In genomic region chr16:1606774-1607173, GRCh38 we compare ENCODE assay signal across 20 cellular contexts. TPM values are rescaled to one million over a fixed set of nuclear protein-coding genes. Genes with fewer than 3 reads are reported as not detected.
DNase-seq lines count a peak whose midpoint lies in the region; ATAC-seq, FAIRE-seq and TF ChIP-seq lines count a peak whose summit lies in the region.
"Had no signal": no experiment of that assay in that cellular context is flagged by ENCODE, and none has a peak within 500 bp of the region (broad histone marks: within the 10 kb centered on the region; RNA-seq: fewer than 3 reads in every experiment).

No MANE protein-coding gene starts in this region.

- H3K9me3 Mint-ChIP-seq in neural crest cell, result peaks cover 1% of the 10 kb centered on the region
- H3K9me3 Mint-ChIP-seq in naive thymus-derived CD4-positive, alpha-beta T cell, result peaks cover 0 to 3% (median 1%) of the 10 kb centered on the region in 11 donors
- H3K9me3 Mint-ChIP-seq: HFFc6 had no signal

- H3K9me3 ChIP-seq in naive thymus-derived CD4-positive, alpha-beta T cell (ENCODE audit: control insufficient read depth in 2 of 3, low read length in 3 of 3), result peaks cover 0 to 8% (median 0%) of the 10 kb centered on the region in 3 experiments

- no peaks in the 10 kb centered on the region for H3K27me3 Mint-ChIP-seq in neural crest cell (ENCODE audit: low read depth)
- H3K27me3 Mint-ChIP-seq in naive thymus-derived CD4-positive, alpha-beta T cell, result no peaks in the 10 kb centered on the region

- intact Hi-C loops in naive thymus-derived CD4-positive, alpha-beta T cell (cut with micrococcal nuclease), result no loop called here

- H3K4me3 ChIP-seq in bronchial epithelial cell (ENCODE audit: low read depth, low read length), result no peak overlapping the region
- no peak overlapping the region for H3K4me3 ChIP-seq in naive thymus-derived CD4-positive, alpha-beta T cell (ENCODE audit: low read length)
- H3K4me3 ChIP-seq: HAP-1 had no signal

- H3K4me1 Mint-ChIP-seq in neural crest cell, result peaks cover 13% of the 10 kb centered on the region
- H3K4me1 Mint-ChIP-seq in naive thymus-derived CD4-positive, alpha-beta T cell, result peaks cover 0 to 11% (median 7%) of the 10 kb centered on the region in 7 donors

- H3K27ac Mint-ChIP-seq in neural crest cell (ENCODE audit: unreplicated experiment), result no peak overlapping the region
- H3K27ac Mint-ChIP-seq in naive thymus-derived CD4-positive, alpha-beta T cell, result peak overlapping the region in 1 of 9 donors; percentile 4
- H3K27ac Mint-ChIP-seq: CD8-positive, alpha-beta T cell; HFFc6 had no signal

- TF ChIP-seq CTCF in RWPE1 (conservative IDR thresholded peaks at IDR 0.05; ENCODE audit: low read depth) (no peak), bronchial epithelial cell (IDR thresholded peaks at IDR 0.05; ENCODE audit: insufficient read depth, low read length, severe bottlenecking) (no peak), neural crest cell (conservative IDR thresholded peaks at IDR 0.05) (no peak)

- DNase-seq in RWPE1 (ENCODE audit: low spot score) (no peak), bronchial epithelial cell (ENCODE audit: low read depth) (no peak), neural crest cell (ENCODE audit: low read depth, low spot score) (no peak), NCI-H226 (no peak), GM19238 (ENCODE audit: insufficient read length, low spot score) (no peak)
- DNase-seq in naive thymus-derived CD4-positive, alpha-beta T cell, result no peak
- DNase-seq: CD8-positive, alpha-beta T cell; COR-L47; DMS153; DMS79 treated with DMSO at 0.1 percent for 48 hours; EL; GOT3; HFFc6; IMR-90; KBM-7 had no signal

- POLR2A ChIA-PET in RWPE1 (lab: Yijun Ruan, JAX; ENCODE audit: low non-redundant PET), result no interaction called here
- POLR2A ChIA-PET in naive thymus-derived CD4-positive, alpha-beta T cell (lab: Charles Lee), result no interaction called here

- H3K36me3 Mint-ChIP-seq in neural crest cell (ENCODE audit: low read depth), result peaks cover 4% of the 10 kb centered on the region
- peaks cover 0 to 2% (median 0%) of the 10 kb centered on the region in 5 donors for H3K36me3 Mint-ChIP-seq in naive thymus-derived CD4-positive, alpha-beta T cell

- FAIRE-seq in bronchial epithelial cell (lab: Jason Lieb, UNC), result peak; percentile 92
- FAIRE-seq: D721Med, G401.6 had no signal

- peaks cover 6% of the 10 kb centered on the region for H3K36me3 ChIP-seq in bronchial epithelial cell (ENCODE audit: control insufficient read depth, insufficient read depth, low read length)
- no peaks in the 10 kb centered on the region for H3K36me3 ChIP-seq in naive thymus-derived CD4-positive, alpha-beta T cell (ENCODE audit: control insufficient read depth in 2 of 3, insufficient read depth in 3 of 3, low read length in 3 of 3)

- no peak for ATAC-seq in GM19324 (IDR thresholded peaks at IDR 0.05; ENCODE audit: low FRiP score, unreplicated experiment)
- ATAC-seq in naive thymus-derived CD4-positive, alpha-beta T cell, result no peak
- ATAC-seq: CD8-positive, alpha-beta T cell had no signal

- H3K4me1 ChIP-seq in naive thymus-derived CD4-positive, alpha-beta T cell (ENCODE audit: control insufficient read depth in 2 of 2, insufficient read depth in 2 of 2, low read length in 2 of 2), result peaks cover 0 to 16% of the 10 kb centered on the region in 2 donors

- CTCF ChIA-PET in RWPE1 (lab: Yijun Ruan, JAX), result no interaction called here
- CTCF ChIA-PET in naive thymus-derived CD4-positive, alpha-beta T cell (lab: Charles Lee), result no interaction called here

- H3K4me3 Mint-ChIP-seq in neural crest cell, result peak overlapping the region; percentile 61
- no peak overlapping the region for H3K4me3 Mint-ChIP-seq in naive thymus-derived CD4-positive, alpha-beta T cell
- H3K4me3 Mint-ChIP-seq: CD14-positive monocyte; CD8-positive, alpha-beta T cell; HFFc6 had no signal

- peak overlapping the region; percentile 1; the same call in 1 of the 2 replicates for H3K27ac ChIP-seq in RWPE1
- H3K27ac ChIP-seq in naive thymus-derived CD4-positive, alpha-beta T cell (ENCODE audit: low read depth, low read length), result no peak overlapping the region

- no peaks in the 10 kb centered on the region for H3K27me3 ChIP-seq in bronchial epithelial cell (ENCODE audit: control insufficient read depth, insufficient read depth, low read length)
- H3K27me3 ChIP-seq in naive thymus-derived CD4-positive, alpha-beta T cell (ENCODE audit: control insufficient read depth in 2 of 2, insufficient read depth in 2 of 2, low read length in 2 of 2), result no peaks in the 10 kb centered on the region

RNA-seq across cellular contexts. Expression of gene IFT140, which starts 5.1 kb away (rescaled TPM):
- 10.8 and 12.4 TPM in 2 replicates for total RNA-seq in bronchial epithelial cell
- 43.3 and 45.8 TPM in 2 replicates for total RNA-seq in neural crest cell
- total RNA-seq in naive thymus-derived CD4-positive, alpha-beta T cell, result 10 to 100 TPM in 1 of 5 experiments, 1 to 10 TPM in 4; 7.3 to 10.6 (median 8.1) TPM
- polyA plus RNA-seq in naive thymus-derived CD4-positive, alpha-beta T cell, result 10 to 100 TPM in 1 of 2 donors, 1 to 10 TPM in 1; 8.9 to 13.5 TPM

RNA-seq across cellular contexts. Expression of gene CRAMP1, which starts 5.4 kb away (rescaled TPM):
- total RNA-seq in bronchial epithelial cell (3.9 and 5.0 TPM in 2 replicates), neural crest cell (38.3 TPM in 2 replicates)
- total RNA-seq in naive thymus-derived CD4-positive, alpha-beta T cell, result 10 to 100 TPM; 27.0 to 33.2 (median 31.3) TPM
- polyA plus RNA-seq in naive thymus-derived CD4-positive, alpha-beta T cell, result 1 to 10 TPM; 2.1 to 5.0 TPM
